In the genomic region with DNA sequence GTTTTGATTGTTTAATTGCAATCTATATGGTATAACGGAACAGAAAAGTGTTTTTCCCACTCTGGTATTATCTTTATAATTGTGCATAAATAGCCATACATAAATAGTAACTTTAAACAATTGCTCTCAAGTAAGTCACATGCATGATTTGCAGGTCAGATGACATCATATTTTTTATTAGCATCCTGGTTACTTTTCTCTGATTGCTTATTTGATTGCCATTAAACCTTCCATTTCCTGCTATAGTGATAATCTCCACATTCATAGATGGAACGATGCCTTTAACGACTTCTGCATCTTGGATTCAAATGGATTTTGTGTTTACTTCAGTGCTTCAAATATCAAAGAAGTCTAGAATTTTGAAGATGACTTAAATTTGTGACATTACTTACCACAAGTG, we compare ENCODE assay signal across 28 cellular contexts. TPM values are rescaled to one million over a fixed set of nuclear protein-coding genes. Genes with fewer than 3 reads are reported as not detected.
A peak's percentile ranks its signal among the peaks of the same experiment; 100 is the strongest.
DNase-seq lines count a peak whose midpoint lies in the region; ATAC-seq and TF ChIP-seq lines count a peak whose summit lies in the region.
"Had no signal": no experiment of that assay in that cellular context is flagged by ENCODE, and none has a peak within 500 bp of the region (broad histone marks: within the 10 kb centered on the region; RNA-seq: fewer than 3 reads in every experiment).

No MANE protein-coding gene starts in this region.

- ATAC-seq in stimulated activated naive CD8-positive, alpha-beta T cell treated with anti-CD3 and anti-CD28 coated beads, Interleukin-15, Interleukin-2, amounts not matched to agents 100 U/mL and 50 U/mL, for 24 hours = no peak
- ATAC-seq in activated naive CD8-positive, alpha-beta T cell treated with anti-CD3 and anti-CD28 coated beads, Interleukin-2, amount 10 ng/mL, durations not matched to agents 7 days and 5 days (ENCODE audit: low read depth) = no peak
- ATAC-seq in stimulated activated naive CD8-positive, alpha-beta T cell treated with anti-CD3 and anti-CD28 coated beads, Interleukin-15, amount 100 ng/mL, for 72 hours = no peak
- ATAC-seq: K562 had no signal

- intact Hi-C loops in Caco-2 (cut with micrococcal nuclease; ENCODE audit: unreplicated experiment) = no loop called here

- no peak for TF ChIP-seq CTCF in Caco-2 (IDR thresholded peaks at IDR 0.05; ENCODE audit: insufficient read depth in 1 of 2, low read depth in 1 of 2, low read length in 1 of 2, severe bottlenecking in 1 of 2, unreplicated experiment in 1 of 2)

- no peak for DNase-seq in stimulated activated naive CD8-positive, alpha-beta T cell treated with anti-CD3 and anti-CD28 coated beads, Interleukin-15, Interleukin-2, amounts not matched to agents 100 U/mL and 50 U/mL, for 24 hours
- DNase-seq in NCI-H774 (lab: John Stamatoyannopoulos, UW) = peak; percentile 11
- DNase-seq in activated naive CD8-positive, alpha-beta T cell treated with anti-CD3 and anti-CD28 coated beads, Interleukin-2, amount 10 ng/mL, durations not matched to agents 7 days and 5 days = no peak
- DNase-seq in stimulated activated naive CD8-positive, alpha-beta T cell treated with anti-CD3 and anti-CD28 coated beads, Interleukin-15, amount 100 ng/mL, for 72 hours = no peak
- no peak for DNase-seq in T1000 (lab: John Stamatoyannopoulos, UW)
- DNase-seq in KG1 (lab: John Stamatoyannopoulos, UW) = no peak
- DNase-seq in Caco-2 = no peak
- DNase-seq: activated CD4-positive, CD25-positive, alpha-beta regulatory T cell treated with anti-CD3 and anti-CD28 coated beads, Interleukin-2, amount 50 U/mL, for 72 hours; activated naive CD4-positive, alpha-beta T cell treated with Interleukin-2 at 50 U/mL for 16 hours; activated T-cell treated with anti-CD3 and anti-CD28 coated beads, Interleukin-2, amount 50 U/mL, for 48 hours; caudate nucleus; kidney; NCI-H187; NCI-H345; Peyer's patch; stimulated activated CD4-positive, alpha-beta T cell treated with anti-CD3 and anti-CD28 coated beads, Interleukin-4, amount 100 ng/mL, for 4 hours; stimulated activated naive CD4-positive, alpha-beta T cell treated with Interleukin-2 at 50 U/mL for 16 hours; thyroid gland had no signal

- POLR2A ChIA-PET in activated naive CD8-positive, alpha-beta T cell treated with anti-CD3 and anti-CD28 coated beads, Interleukin-2, amount 10 ng/mL, durations not matched to agents 7 days and 5 days (lab: Charles Lee) = interaction anchor here (0.7 to 8.4 kb wide), 17 partner anchors 7 to 745 kb away, joined by 3 to 117 read pairs (median 5); a partner anchor contains a TSS
- POLR2A ChIA-PET in Caco-2 (lab: Charles Lee) = no interaction called here

- BruUV-seq in Caco-2 (replicated peaks; lab: Mats Ljungman, UMichigan) = no TSS peak

- H3K27me3 ChIP-seq in Caco-2 (replicated peaks; ENCODE audit: control insufficient read depth, insufficient read depth, low read length) = no peaks in the 10 kb centered on the region
- H3K27me3 ChIP-seq: ascending aorta, Peyer's patch, thyroid gland had no signal

- H3K27me3 Mint-ChIP-seq in stimulated activated naive CD8-positive, alpha-beta T cell treated with anti-CD3 and anti-CD28 coated beads, Interleukin-15, Interleukin-2, amounts not matched to agents 100 ng/mL and 50 ng/mL, for 24 hours = no peaks in the 10 kb centered on the region
- H3K27me3 Mint-ChIP-seq in activated naive CD8-positive, alpha-beta T cell treated with anti-CD3 and anti-CD28 coated beads, Interleukin-2, amount 10 ng/mL, durations not matched to agents 7 days and 5 days = no peaks in the 10 kb centered on the region
- H3K27me3 Mint-ChIP-seq in stimulated activated naive CD8-positive, alpha-beta T cell treated with anti-CD3 and anti-CD28 coated beads, Interleukin-15, amount 100 ng/mL, for 72 hours = no peaks in the 10 kb centered on the region
- no peaks in the 10 kb centered on the region for H3K27me3 Mint-ChIP-seq in Caco-2 (ENCODE audit: insufficient read depth, unreplicated experiment)

- peaks cover 77% of the 10 kb centered on the region for H3K4me1 Mint-ChIP-seq in stimulated activated naive CD8-positive, alpha-beta T cell treated with anti-CD3 and anti-CD28 coated beads, Interleukin-15, Interleukin-2, amounts not matched to agents 100 ng/mL and 50 ng/mL, for 24 hours (ENCODE audit: low read depth)
- peaks cover 59% of the 10 kb centered on the region for H3K4me1 Mint-ChIP-seq in activated naive CD8-positive, alpha-beta T cell treated with anti-CD3 and anti-CD28 coated beads, Interleukin-2, amount 10 ng/mL, durations not matched to agents 7 days and 5 days
- H3K4me1 Mint-ChIP-seq in stimulated activated naive CD8-positive, alpha-beta T cell treated with anti-CD3 and anti-CD28 coated beads, Interleukin-15, amount 100 ng/mL, for 72 hours = peaks cover 53% of the 10 kb centered on the region
- H3K4me1 Mint-ChIP-seq in Caco-2 (ENCODE audit: low read depth, unreplicated experiment) = peaks cover 21% of the 10 kb centered on the region

- peaks cover 11% of the 10 kb centered on the region for H3K36me3 Mint-ChIP-seq in stimulated activated naive CD8-positive, alpha-beta T cell treated with anti-CD3 and anti-CD28 coated beads, Interleukin-15, Interleukin-2, amounts not matched to agents 100 ng/mL and 50 ng/mL, for 24 hours (ENCODE audit: low read depth)
- peaks cover 11% of the 10 kb centered on the region for H3K36me3 Mint-ChIP-seq in activated naive CD8-positive, alpha-beta T cell treated with anti-CD3 and anti-CD28 coated beads, Interleukin-2, amount 10 ng/mL, durations not matched to agents 7 days and 5 days
- H3K36me3 Mint-ChIP-seq in Caco-2 (ENCODE audit: insufficient read depth, unreplicated experiment) = no peaks in the 10 kb centered on the region
- H3K36me3 Mint-ChIP-seq: CD14-positive monocyte had no signal

- CTCF ChIA-PET in Caco-2 (lab: Charles Lee) = interaction anchor here (0.8 kb wide), 1 partner anchor 18 kb away, joined by 4 read pairs; no protein-coding TSS in a partner anchor

- no peaks in the 10 kb centered on the region for H3K36me3 ChIP-seq in Caco-2 (ENCODE audit: control insufficient read depth, insufficient read depth, low read length)
- H3K36me3 ChIP-seq: ascending aorta, Peyer's patch, thyroid gland had no signal

- H3K4me3 Mint-ChIP-seq in stimulated activated naive CD8-positive, alpha-beta T cell treated with anti-CD3 and anti-CD28 coated beads, Interleukin-15, Interleukin-2, amounts not matched to agents 100 ng/mL and 50 ng/mL, for 24 hours = peak overlapping the region; percentile 84
- peak overlapping the region; percentile 67 for H3K4me3 Mint-ChIP-seq in activated naive CD8-positive, alpha-beta T cell treated with anti-CD3 and anti-CD28 coated beads, Interleukin-2, amount 10 ng/mL, durations not matched to agents 7 days and 5 days
- H3K4me3 Mint-ChIP-seq in stimulated activated naive CD8-positive, alpha-beta T cell treated with anti-CD3 and anti-CD28 coated beads, Interleukin-15, amount 100 ng/mL, for 72 hours = peak overlapping the region; percentile 61 to 75
- no peak overlapping the region for H3K4me3 Mint-ChIP-seq in Caco-2 (ENCODE audit: unreplicated experiment)
- H3K4me3 Mint-ChIP-seq: dendritic cell treated with granulocyte-macrophage colony-stimulating factor and Interleukin-4, amounts not matched to agents 40 ng/mL and 50 ng/mL, for 4 days; neural crest cell had no signal

- peak overlapping the region; percentile 86 for H3K27ac Mint-ChIP-seq in stimulated activated naive CD8-positive, alpha-beta T cell treated with anti-CD3 and anti-CD28 coated beads, Interleukin-15, Interleukin-2, amounts not matched to agents 100 ng/mL and 50 ng/mL, for 24 hours
- peak overlapping the region; percentile 76 for H3K27ac Mint-ChIP-seq in activated naive CD8-positive, alpha-beta T cell treated with anti-CD3 and anti-CD28 coated beads, Interleukin-2, amount 10 ng/mL, durations not matched to agents 7 days and 5 days
- H3K27ac Mint-ChIP-seq in stimulated activated naive CD8-positive, alpha-beta T cell treated with anti-CD3 and anti-CD28 coated beads, Interleukin-15, amount 100 ng/mL, for 72 hours = peak overlapping the region in 1 of 2 donors; percentile 52
- H3K27ac Mint-ChIP-seq in Caco-2 (ENCODE audit: unreplicated experiment) = no peak overlapping the region

- no peaks in the 10 kb centered on the region for H3K9me3 Mint-ChIP-seq in stimulated activated naive CD8-positive, alpha-beta T cell treated with anti-CD3 and anti-CD28 coated beads, Interleukin-15, Interleukin-2, amounts not matched to agents 100 ng/mL and 50 ng/mL, for 24 hours
- H3K9me3 Mint-ChIP-seq in activated naive CD8-positive, alpha-beta T cell treated with anti-CD3 and anti-CD28 coated beads, Interleukin-2, amount 10 ng/mL, durations not matched to agents 7 days and 5 days = no peaks in the 10 kb centered on the region
- H3K9me3 Mint-ChIP-seq in stimulated activated naive CD8-positive, alpha-beta T cell treated with anti-CD3 and anti-CD28 coated beads, Interleukin-15, amount 100 ng/mL, for 72 hours = no peaks in the 10 kb centered on the region
- no peaks in the 10 kb centered on the region for H3K9me3 Mint-ChIP-seq in Caco-2 (ENCODE audit: unreplicated experiment)
- H3K9me3 Mint-ChIP-seq: dendritic cell treated with granulocyte-macrophage colony-stimulating factor and Interleukin-4, amounts not matched to agents 40 ng/mL and 50 ng/mL, for 4 days; neural crest cell had no signal

- H3K9me3 ChIP-seq in Caco-2 = no peaks in the 10 kb centered on the region
- H3K9me3 ChIP-seq: ascending aorta, Peyer's patch, thyroid gland had no signal

- no peak overlapping the region for H3K4me3 ChIP-seq in Caco-2 (ENCODE audit: low read depth, low read length)
- H3K4me3 ChIP-seq: ascending aorta, K562, Peyer's patch, thyroid gland had no signal

- peaks cover 12% of the 10 kb centered on the region for H3K4me1 ChIP-seq in Caco-2
- H3K4me1 ChIP-seq: ascending aorta, thyroid gland had no signal

RNA-seq across cellular contexts. Expression of a gene that starts 3.5 kb away (rescaled TPM):
- total RNA-seq in activated naive CD8-positive, alpha-beta T cell treated with anti-CD3 and anti-CD28 coated beads, Interleukin-2, amount 10 ng/mL, durations not matched to agents 7 days and 5 days = 100 to 1,000 TPM; 319 to 355 TPM
- 0.18 and 0.28 TPM in 2 replicates for total RNA-seq in Caco-2 (2022)
- total RNA-seq: ascending aorta, neural crest cell had no signal

RNA-seq across cellular contexts. Expression of a gene that starts 16.3 kb away (rescaled TPM):
- 10 to 100 TPM; 37.8 to 38.4 TPM for total RNA-seq in activated naive CD8-positive, alpha-beta T cell treated with anti-CD3 and anti-CD28 coated beads, Interleukin-2, amount 10 ng/mL, durations not matched to agents 7 days and 5 days
- total RNA-seq in Caco-2 (2022) = not detected in 2 replicates
- total RNA-seq: ascending aorta, HT-29, K562, lower leg skin, neural crest cell, posterior vena cava had no signal

RNA-seq across cellular contexts. Expression of a gene that starts 27.1 kb away (rescaled TPM):
- 1 to 10 TPM; 3.0 to 5.6 TPM for total RNA-seq in activated naive CD8-positive, alpha-beta T cell treated with anti-CD3 and anti-CD28 coated beads, Interleukin-2, amount 10 ng/mL, durations not matched to agents 7 days and 5 days
- total RNA-seq in Caco-2 (2022) = not detected in 2 replicates
- total RNA-seq: ascending aorta, lower leg skin, neural crest cell, posterior vena cava, sciatic nerve, thyroid gland had no signal

RNA-seq across cellular contexts. Expression of a gene that starts 42.5 kb away (rescaled TPM):
- 1 to 10 TPM; 4.4 to 7.9 TPM for total RNA-seq in activated naive CD8-positive, alpha-beta T cell treated with anti-CD3 and anti-CD28 coated beads, Interleukin-2, amount 10 ng/mL, durations not matched to agents 7 days and 5 days
- not detected in 2 replicates for total RNA-seq in Caco-2 (2022)
- total RNA-seq: ascending aorta, K562, neural crest cell had no signal

RNA-seq across cellular contexts. Expression of a gene that starts 59.9 kb away (rescaled TPM):
- 10 to 100 TPM in 1 of 2 experiments, 1 to 10 TPM in 1; 7.8 to 12.1 TPM for total RNA-seq in activated naive CD8-positive, alpha-beta T cell treated with anti-CD3 and anti-CD28 coated beads, Interleukin-2, amount 10 ng/mL, durations not matched to agents 7 days and 5 days
- total RNA-seq in Caco-2 (2022) = not detected in 2 replicates
- total RNA-seq: ascending aorta, HT-29, K562, lower leg skin, neural crest cell, sciatic nerve had no signal

Comparison
In these comparisons a context has a peak if more than half of its experiments do, and no peak if none do; other contexts are left out.
1. RNA of a gene that starts 3.5 kb away (total RNA-seq): 319 to 355 TPM in activated naive CD8-positive, alpha-beta T cell treated with anti-CD3 and anti-CD28 coated beads, Interleukin-2, amount 10 ng/mL, durations not matched to agents 7 days and 5 days; 0.18 to 0.28 TPM in Caco-2; every median in the first group is over 100 times any median in the second.
2. RNA of a gene that starts 16.3 kb away (total RNA-seq): 37.8 to 38.4 TPM in activated naive CD8-positive, alpha-beta T cell treated with anti-CD3 and anti-CD28 coated beads, Interleukin-2, amount 10 ng/mL, durations not matched to agents 7 days and 5 days; not detected in Caco-2; every median in the first group is over 10 times any median in the second.